32 cellular contexts compared by ENCODE assay signal in genomic region chr11:94304559-94304958, GRCh38. TPM values are rescaled to one million over a fixed set of nuclear protein-coding genes. Genes with fewer than 3 reads are reported as not detected.
DNase-seq lines count a peak whose midpoint lies in the region; ATAC-seq, FAIRE-seq and TF ChIP-seq lines count a peak whose summit lies in the region.
"Had no signal": no experiment of that assay in that cellular context is flagged by ENCODE, and none has a peak within 500 bp of the region (broad histone marks: within the 10 kb centered on the region; RNA-seq: fewer than 3 reads in every experiment).

IZUMO1R (plus strand) TSS chr11:94304580; CDS start chr11:94305637, 1,057 bp downstream.

- H4K5ac ChIP-seq in H9 (ENCODE audit: insufficient read length, low read depth, low read length) (no peak within 1 kb of the TSS), H1 (ENCODE audit: insufficient read length, low read depth, low read length) (no peak within 1 kb of the TSS)

- H2BK12ac ChIP-seq in H9 (ENCODE audit: insufficient read length, low read depth, low read length) (no peak within 1 kb of the TSS), H1 (ENCODE audit: low read depth, low read length) (0 out of 2 replicates have a peak within 1 kb of the TSS, but pooled peaks have one; percentile 62)

- TF ChIP-seq CTCF in H9 (conservative IDR thresholded peaks at IDR 0.05): no peak
- no peak for TF ChIP-seq CTCF in Loucy (conservative IDR thresholded peaks at IDR 0.05; ENCODE audit: low read length)
- TF ChIP-seq CTCF in H1 (IDR thresholded peaks at IDR 0.05; ENCODE audit: control extremely low read depth in 1 of 3, insufficient read depth in 1 of 3, low read depth in 1 of 3, low read length in 3 of 3): no peak
- no peak for TF ChIP-seq CTCF in ovary (IDR thresholded peaks at IDR 0.05)

- POLR2A ChIA-PET in H1 (lab: Charles Lee; ENCODE audit: partially characterized antibody): interaction anchor here (0.6 kb wide), 1 partner anchor 11 kb away, joined by 3 read pairs; no protein-coding TSS in a partner anchor
- POLR2A ChIA-PET in naive thymus-derived CD4-positive, alpha-beta T cell (lab: Charles Lee): no interaction called here

- H2BK5ac ChIP-seq in H9 (ENCODE audit: insufficient read length, low read length) (no peak within 1 kb of the TSS), H1 (ENCODE audit: low read depth, low read length) (peak within 1 kb of the TSS; percentile 18; the same call in 1 of the 2 replicates)

- H3K27me3 Mint-ChIP-seq in H9 (ENCODE audit: low read depth): no peaks in the 10 kb centered on the region; the same call in 1 of the 2 replicates
- peaks cover 9 to 24% (median 14%) of the 10 kb centered on the region in 5 donors for H3K27me3 Mint-ChIP-seq in naive thymus-derived CD4-positive, alpha-beta T cell

- H3K23me2 ChIP-seq in H9 (ENCODE audit: insufficient read length, low read depth, low read length, poor library complexity, severe bottlenecking): no peaks in the 10 kb centered on the region
- no peaks in the 10 kb centered on the region for H3K23me2 ChIP-seq in H1 (ENCODE audit: low read depth, low read length)

- H3K9me3 ChIP-seq in H9 (ENCODE audit: control insufficient read depth, low read depth, low read length) (no peaks in the 10 kb centered on the region), Loucy (ENCODE audit: insufficient read depth, low read depth, low read length) (no peaks in the 10 kb centered on the region), H1 (ENCODE audit: insufficient read depth in 2 of 2, low read depth in 1 of 2, low read length in 1 of 2) (no peaks in the 10 kb centered on the region), ovary (no peaks in the 10 kb centered on the region)
- H3K9me3 ChIP-seq in naive thymus-derived CD4-positive, alpha-beta T cell (ENCODE audit: control insufficient read depth in 2 of 3, low read length in 3 of 3): no peaks in the 10 kb centered on the region
- H3K9me3 ChIP-seq: Caco-2, SJSA1, vagina had no signal

- H3K9me2 ChIP-seq in Loucy (replicated peaks; ENCODE audit: low read depth, low read length): no peaks in the 10 kb centered on the region

- FAIRE-seq in H1 (lab: Jason Lieb, UNC): no peak
- no peak for FAIRE-seq in GM12891 (lab: Jason Lieb, UNC)
- FAIRE-seq: astrocyte, RCC 7860 had no signal

- no peak for ATAC-seq in naive thymus-derived CD4-positive, alpha-beta T cell
- ATAC-seq: activated CD8-positive, alpha-beta T cell treated with anti-CD3 and anti-CD28 coated beads, Interleukin-2, amount 10 ng/mL, durations not matched to agents 7 days and 5 days; stimulated activated memory B cell treated with anti-CD40 and anti-IgM and Interleukin-4, amounts not matched to agents 10 μg/mL and 1 μg/mL and 100 μg/mL, for 72 hours had no signal

- H3K79me2 ChIP-seq in H9 (ENCODE audit: insufficient read depth, low read length): no peaks in the 10 kb centered on the region
- no peaks in the 10 kb centered on the region for H3K79me2 ChIP-seq in Loucy (ENCODE audit: insufficient read depth, low read length)
- H3K79me2 ChIP-seq in H1 (ENCODE audit: control insufficient read depth in 1 of 2, insufficient read depth in 2 of 2, low read length in 2 of 2): no peaks in the 10 kb centered on the region
- H3K79me2 ChIP-seq: hepatocyte had no signal

- H3K4me3 ChIP-seq in Loucy (ENCODE audit: low read length, poor library complexity, severe bottlenecking): no peak within 1 kb of the TSS
- H3K4me3 ChIP-seq in H1 (ENCODE audit: extremely low read depth in 1 of 4, insufficient read depth in 2 of 4, low read depth in 3 of 4, low read length in 4 of 4): no peak within 1 kb of the TSS
- H3K4me3 ChIP-seq in ovary: no peak within 1 kb of the TSS
- no peak within 1 kb of the TSS for H3K4me3 ChIP-seq in naive thymus-derived CD4-positive, alpha-beta T cell (ENCODE audit: low read length)
- H3K4me3 ChIP-seq: hepatocyte, SJSA1, vagina had no signal

- no peaks in the 10 kb centered on the region for H3K9me3 Mint-ChIP-seq in H9
- H3K9me3 Mint-ChIP-seq in naive thymus-derived CD4-positive, alpha-beta T cell: peaks cover 0 to 3% (median 0%) of the 10 kb centered on the region in 11 donors
- H3K9me3 Mint-ChIP-seq: activated naive CD4-positive, alpha-beta T cell treated with anti-CD3 and anti-CD28 coated beads, Interleukin-2, amount 50 U/mL, for 24 hours; activated T-helper 2 cell treated with anti-CD3 and anti-CD28 coated beads, Interferon-gamma antibody, Interleukin-2, Interleukin-4, amounts not matched to agents 10 μg/mL and 5 μg/mL and 100 μg/mL, durations not matched to agents 14 hours and 24 hours and 36 hours; dendritic cell treated with granulocyte-macrophage colony-stimulating factor and Interleukin-4, amounts not matched to agents 40 ng/mL and 50 ng/mL, for 4 days; endodermal cell; stimulated activated memory B cell treated with anti-CD40 and anti-IgM and Interleukin-4, amounts not matched to agents 10 μg/mL and 1 μg/mL and 100 μg/mL, for 72 hours; T-helper 1 cell treated with Interleukin-12 subunit alpha and Interleukin-12 subunit beta and Interleukin-4 antibody, amounts not matched to agents 30 μg/mL and 1 μg/mL, for 36 hours had no signal

- H2BK15ac ChIP-seq in H9 (ENCODE audit: low read depth, low read length) (no peak within 1 kb of the TSS), H1 (ENCODE audit: low read length) (peak within 1 kb of the TSS; percentile 54; the same call in 1 of the 2 replicates)

- no peak within 1 kb of the TSS for H3T11ph ChIP-seq in H9 (ENCODE audit: low read length)

- H3K4me2 ChIP-seq in H9 (ENCODE audit: insufficient read depth, insufficient read length, low read length) (no peak within 1 kb of the TSS), Loucy (ENCODE audit: low read depth, low read length, poor library complexity, severe bottlenecking) (no peak within 1 kb of the TSS), H1 (ENCODE audit: insufficient read depth in 1 of 2, low read depth in 2 of 2, low read length in 2 of 2) (no peak within 1 kb of the TSS)
- H3K4me2 ChIP-seq: hepatocyte had no signal

- H2BK20ac ChIP-seq in H9 (ENCODE audit: low read depth, low read length, poor library complexity, severe bottlenecking) (no peak within 1 kb of the TSS), H1 (ENCODE audit: low read length) (no peak within 1 kb of the TSS)

- no peak within 1 kb of the TSS for H2BK120ac ChIP-seq in H9 (ENCODE audit: low read depth, low read length, poor library complexity, severe bottlenecking)
- H2BK120ac ChIP-seq in H1 (replicated peaks; ENCODE audit: low read depth, low read length): no peak within 1 kb of the TSS

- no peaks in the 10 kb centered on the region for H3F3A ChIP-seq in Loucy (ENCODE audit: low read depth)

- CTCF ChIA-PET in H1 (lab: Charles Lee; ENCODE audit: partially characterized antibody): interaction anchor here (1.0 to 1.6 kb wide), 3 partner anchors 28 to 121 kb away, joined by 3 read pairs; no protein-coding TSS in a partner anchor
- CTCF ChIA-PET in naive thymus-derived CD4-positive, alpha-beta T cell (lab: Charles Lee): no interaction called here

- H3K4me1 ChIP-seq in H9 (ENCODE audit: insufficient read depth, low read length) (peaks cover 2% of the 10 kb centered on the region; the same call in 1 of the 2 replicates), Loucy (ENCODE audit: insufficient read depth, low read length, poor library complexity, severe bottlenecking) (no peaks in the 10 kb centered on the region), H1 (replicated peaks in 1 of 4; ENCODE audit: control insufficient read depth in 3 of 4, insufficient read depth in 4 of 4, low read length in 3 of 4) (peaks cover 0 to 6% (median 5%) of the 10 kb centered on the region in 4 experiments; a peak in 3 of 7 replicates), ovary (ENCODE audit: insufficient read depth) (peaks cover 4% of the 10 kb centered on the region)
- H3K4me1 ChIP-seq in naive thymus-derived CD4-positive, alpha-beta T cell (ENCODE audit: control insufficient read depth in 2 of 2, insufficient read depth in 2 of 2, low read length in 2 of 2): no peaks in the 10 kb centered on the region
- H3K4me1 ChIP-seq: SJSA1 had no signal

- H3K79me1 ChIP-seq in H9 (ENCODE audit: insufficient read depth, low read depth, low read length, poor library complexity, severe bottlenecking) (no peaks in the 10 kb centered on the region), H1 (ENCODE audit: low read depth, low read length) (no peaks in the 10 kb centered on the region)

- no peak within 1 kb of the TSS; the same call in 1 of the 2 replicates for H3K14ac ChIP-seq in H9 (ENCODE audit: insufficient read depth, low read length)
- no peak within 1 kb of the TSS for H3K14ac ChIP-seq in H1 (ENCODE audit: insufficient read length)

- H4K20me1 ChIP-seq in H9 (ENCODE audit: control insufficient read depth, insufficient read depth, insufficient read length): no peaks in the 10 kb centered on the region
- no peaks in the 10 kb centered on the region for H4K20me1 ChIP-seq in Loucy (ENCODE audit: insufficient read depth, low read length, poor library complexity, severe bottlenecking)
- H4K20me1 ChIP-seq in H1 (replicated peaks in 1 of 2; ENCODE audit: control insufficient read depth in 1 of 2, insufficient read depth in 2 of 2, low read length in 2 of 2): no peaks in the 10 kb centered on the region

- intact Hi-C loops in ovary (cut with DNase I): no loop called here
- intact Hi-C loops in naive thymus-derived CD4-positive, alpha-beta T cell (cut with micrococcal nuclease): no loop called here

- WGBS in H9 (ENCODE audit: extremely low coverage, insufficient read length, low lambda C conversion rate): no CpG with 5 or more reads among the region's 7 CpGs
- WGBS in H1 (ENCODE audit: extremely low coverage in 1 of 2, insufficient coverage in 1 of 2, insufficient read length in 1 of 2, insufficient replicate concordance in 2 of 2, low coverage in 1 of 2, low lambda C conversion rate in 2 of 2, missing lambda C conversion rate in 1 of 2), 2 experiments: 83% methylated on average over 7 of the region's 7 CpGs; no CpG with 5 or more reads in 1 of the 2 experiments
- 3 to 7% (median 4%) methylated on average over 7 of the region's 7 CpGs for WGBS in ovary, 3 donors

- no peak within 1 kb of the TSS for H3K18ac ChIP-seq in H9 (ENCODE audit: insufficient read length, low read depth, low read length)
- H3K18ac ChIP-seq in H1 (ENCODE audit: extremely low read depth, low read length): 0 out of 2 replicates have a peak within 1 kb of the TSS, but pooled peaks have one; percentile 14

- no peak for TF ChIP-seq RAD21 in H1 (IDR thresholded peaks at IDR 0.05 in 1 of 2, conservative IDR thresholded peaks at IDR 0.05 in 1 of 2; ENCODE audit: low read depth in 2 of 2, low read length in 2 of 2)

- H2AK5ac ChIP-seq in H9 (ENCODE audit: insufficient read length, low read length) (no peak within 1 kb of the TSS), H1 (ENCODE audit: low read depth, low read length) (no peak within 1 kb of the TSS)

- H2AFZ ChIP-seq in H9 (ENCODE audit: low read length) (no peak within 1 kb of the TSS), Loucy (ENCODE audit: low read length) (0 out of 2 replicates have a peak within 1 kb of the TSS, but pooled peaks have one; percentile 30), H1 (ENCODE audit: low read length) (peak within 1 kb of the TSS; percentile 40; the same call in 1 of the 2 replicates)
- H2AFZ ChIP-seq: hepatocyte had no signal

- DNase-seq in H9 (no peak), H1 (ENCODE audit: low read depth in 1 of 2, low spot score in 2 of 2) (no peak), ovary (no peak), GM12891 (ENCODE audit: insufficient read length, low spot score) (no peak), D341Med (ENCODE audit: low spot score) (no peak)
- DNase-seq in naive thymus-derived CD4-positive, alpha-beta T cell: no peak
- DNase-seq in stimulated activated CD4-positive, alpha-beta T cell treated with anti-CD3 and anti-CD28 coated beads, Interleukin-4, amount 100 ng/mL, for 1 hour: no peak
- DNase-seq: activated CD8-positive, alpha-beta T cell treated with anti-CD3 and anti-CD28 coated beads, Interleukin-2, amount 10 ng/mL, durations not matched to agents 7 days and 5 days; Caco-2; central memory CD4-positive, alpha-beta T cell; endodermal cell; foreskin melanocyte; naive B cell; NCI-H146; NCI-H2171 treated with DMSO at 0.1 percent for 48 hours; NCI-H524 treated with DMSO at 0.1 percent for 48 hours; stimulated activated CD4-positive, alpha-beta T cell treated with anti-CD3 and anti-CD28 coated beads, Interleukin-4, amount 100 ng/mL, for 4 hours had no signal

- TF ChIP-seq EP300 in H1 (IDR thresholded peaks at IDR 0.05; ENCODE audit: borderline replicate concordance in 1 of 2, low read depth in 2 of 2, low read length in 2 of 2) (no peak), ovary (IDR thresholded peaks at IDR 0.05) (no peak)

- no peaks in the 10 kb centered on the region for H3K27me3 ChIP-seq in H9 (ENCODE audit: insufficient read depth, low read length)
- H3K27me3 ChIP-seq in Loucy (ENCODE audit: insufficient read depth, low read length, poor library complexity, severe bottlenecking): no peaks in the 10 kb centered on the region
- H3K27me3 ChIP-seq in H1 (replicated peaks in 1 of 4; ENCODE audit: control insufficient read depth in 3 of 4, extremely low read depth in 1 of 4, insufficient read depth in 3 of 4, low read length in 3 of 4): no peaks in the 10 kb centered on the region
- no peaks in the 10 kb centered on the region for H3K27me3 ChIP-seq in ovary
- no peaks in the 10 kb centered on the region for H3K27me3 ChIP-seq in naive thymus-derived CD4-positive, alpha-beta T cell (ENCODE audit: control insufficient read depth in 2 of 2, insufficient read depth in 2 of 2, low read length in 2 of 2)
- H3K27me3 ChIP-seq: SJSA1, vagina had no signal

- H3K23ac ChIP-seq in H9 (ENCODE audit: insufficient read length, low read depth, low read length) (no peak within 1 kb of the TSS), H1 (ENCODE audit: insufficient read length) (no peak within 1 kb of the TSS)

- H3K56ac ChIP-seq in H9 (ENCODE audit: insufficient read length, low read depth, low read length): no peak within 1 kb of the TSS
- no peak within 1 kb of the TSS for H3K56ac ChIP-seq in H1 (replicated peaks; ENCODE audit: insufficient read length, low read depth, low read length)

- H3K9ac ChIP-seq in H9 (ENCODE audit: extremely low read depth, insufficient read length, low read length) (no peak within 1 kb of the TSS), Loucy (ENCODE audit: low read depth, low read length, poor library complexity, severe bottlenecking) (no peak within 1 kb of the TSS), H1 (replicated peaks in 1 of 4; ENCODE audit: extremely low read depth in 1 of 4, low read depth in 3 of 4, low read length in 3 of 4) (no peak within 1 kb of the TSS)

- H4K91ac ChIP-seq in H9 (ENCODE audit: insufficient read length, low read depth, low read length): no peak within 1 kb of the TSS
- no peak within 1 kb of the TSS for H4K91ac ChIP-seq in H1 (replicated peaks; ENCODE audit: insufficient read length, low read length)

- no peaks in the 10 kb centered on the region for H3K36me3 ChIP-seq in Loucy (ENCODE audit: insufficient read depth, low read length)
- H3K36me3 ChIP-seq in H1 (ENCODE audit: control insufficient read depth in 2 of 4, insufficient read depth in 4 of 4, low read length in 3 of 4): no peaks in the 10 kb centered on the region
- no peaks in the 10 kb centered on the region for H3K36me3 ChIP-seq in ovary
- H3K36me3 ChIP-seq in naive thymus-derived CD4-positive, alpha-beta T cell (ENCODE audit: control insufficient read depth in 2 of 3, insufficient read depth in 3 of 3, low read length in 3 of 3): no peaks in the 10 kb centered on the region
- H3K36me3 ChIP-seq: SJSA1, vagina had no signal

- H3K36me3 Mint-ChIP-seq in H9 (ENCODE audit: insufficient read depth in 1 of 3, low read depth in 3 of 3): no peaks in the 10 kb centered on the region
- H3K36me3 Mint-ChIP-seq in naive thymus-derived CD4-positive, alpha-beta T cell: no peaks in the 10 kb centered on the region
- H3K36me3 Mint-ChIP-seq: activated naive CD4-positive, alpha-beta T cell treated with anti-CD3 and anti-CD28 coated beads, Interleukin-2, amount 50 U/mL, for 24 hours; naive B cell; stimulated activated memory B cell treated with anti-CD40 and anti-IgM and Interleukin-4, amounts not matched to agents 10 μg/mL and 1 μg/mL and 100 μg/mL, for 72 hours had no signal

- peaks cover 18 to 22% of the 10 kb centered on the region in 2 experiments for H3K4me1 Mint-ChIP-seq in H9
- H3K4me1 Mint-ChIP-seq in naive thymus-derived CD4-positive, alpha-beta T cell: no peaks in the 10 kb centered on the region
- H3K4me1 Mint-ChIP-seq: activated naive CD4-positive, alpha-beta T cell treated with anti-CD3 and anti-CD28 coated beads, Interleukin-2, amount 50 U/mL, for 24 hours; naive B cell; stimulated activated memory B cell treated with anti-CD40 and anti-IgM and Interleukin-4, amounts not matched to agents 10 μg/mL and 1 μg/mL and 100 μg/mL, for 72 hours had no signal

- no peak within 1 kb of the TSS for H3K4me3 Mint-ChIP-seq in H9
- H3K4me3 Mint-ChIP-seq in naive thymus-derived CD4-positive, alpha-beta T cell: no peak within 1 kb of the TSS
- H3K4me3 Mint-ChIP-seq: activated CD8-positive, alpha-beta T cell treated with anti-CD3 and anti-CD28 coated beads, Interleukin-2, amount 10 ng/mL, durations not matched to agents 7 days and 5 days; activated naive CD4-positive, alpha-beta T cell treated with anti-CD3 and anti-CD28 coated beads, Interleukin-2, amount 50 U/mL, for 24 hours; dendritic cell treated with granulocyte-macrophage colony-stimulating factor and Interleukin-4, amounts not matched to agents 40 ng/mL and 50 ng/mL, for 4 days; endodermal cell; stimulated activated memory B cell treated with anti-CD40 and anti-IgM and Interleukin-4, amounts not matched to agents 10 μg/mL and 1 μg/mL and 100 μg/mL, for 72 hours; T-helper 1 cell treated with Interleukin-12 subunit alpha and Interleukin-12 subunit beta and Interleukin-4 antibody, amounts not matched to agents 30 μg/mL and 1 μg/mL, for 36 hours had no signal

- H3K4ac ChIP-seq in H9 (ENCODE audit: low read depth, low read length) (no peak within 1 kb of the TSS), H1 (replicated peaks; ENCODE audit: insufficient read length, low read depth, low read length) (no peak within 1 kb of the TSS)

- H3K27ac ChIP-seq in H9 (ENCODE audit: insufficient read length, low read depth, low read length) (no peak within 1 kb of the TSS), H1 (ENCODE audit: low read depth, low read length) (no peak within 1 kb of the TSS), ovary (peak within 1 kb of the TSS; percentile 16 to 26)
- H3K27ac ChIP-seq in naive thymus-derived CD4-positive, alpha-beta T cell (ENCODE audit: low read depth, low read length): no peak within 1 kb of the TSS
- H3K27ac ChIP-seq: hepatocyte, SJSA1, vagina had no signal

- H4K8ac ChIP-seq in H9 (replicated peaks; ENCODE audit: insufficient read length, low read depth, low read length) (no peak within 1 kb of the TSS), H1 (ENCODE audit: extremely low read depth, insufficient read depth, low read length) (no peak within 1 kb of the TSS)

- TF ChIP-seq POLR2A in H1 (IDR thresholded peaks at IDR 0.05; ENCODE audit: control extremely low read depth in 1 of 2, low read depth in 2 of 2, low read length in 2 of 2) (no peak), ovary (IDR thresholded peaks at IDR 0.05) (no peak), GM12891 (IDR thresholded peaks at IDR 0.05; ENCODE audit: low read depth, low read length) (no peak)

- H3K27ac Mint-ChIP-seq in H9: peak within 1 kb of the TSS in 2 of 3 experiments; percentile 29 to 46; a peak in 1 of 7 replicates
- H3K27ac Mint-ChIP-seq in naive thymus-derived CD4-positive, alpha-beta T cell: no peak within 1 kb of the TSS
- H3K27ac Mint-ChIP-seq: activated CD8-positive, alpha-beta T cell treated with anti-CD3 and anti-CD28 coated beads, Interleukin-2, amount 10 ng/mL, durations not matched to agents 7 days and 5 days; activated naive CD4-positive, alpha-beta T cell treated with anti-CD3 and anti-CD28 coated beads, Interleukin-2, amount 50 U/mL, for 24 hours; activated T-helper 2 cell treated with anti-CD3 and anti-CD28 coated beads, Interferon-gamma antibody, Interleukin-2, Interleukin-4, amounts not matched to agents 10 μg/mL and 5 μg/mL and 100 μg/mL, durations not matched to agents 14 hours and 24 hours and 36 hours; dendritic cell treated with granulocyte-macrophage colony-stimulating factor and Interleukin-4, amounts not matched to agents 40 ng/mL and 50 ng/mL, for 4 days; endodermal cell; naive B cell; stimulated activated memory B cell treated with anti-CD40 and anti-IgM and Interleukin-4, amounts not matched to agents 10 μg/mL and 1 μg/mL and 100 μg/mL, for 72 hours; T-helper 1 cell treated with Interleukin-12 subunit alpha and Interleukin-12 subunit beta and Interleukin-4 antibody, amounts not matched to agents 30 μg/mL and 1 μg/mL, for 36 hours had no signal

RNA-seq across cellular contexts. Expression of gene IZUMO1R, which starts in this region (rescaled TPM):
- total RNA-seq in H9 (2021) (not detected in 2 replicates), ovary (under 1 TPM in 1 of 7 donors, not detected in 6; 0.52 TPM)
- total RNA-seq in H1 (2021; fragmentation: NEBNext Ultra II Directional; extraction: Animal tissue kit (Norgen Biotek cat#: 25700)): not detected in 2 replicates
- polyA plus RNA-seq in H1 (2011; rRNA removed) (not detected in 2 replicates), ovary (not detected)
- not detected for polyA plus RNA-seq in H1 (2011; cell fraction: cytosol; rRNA removed)
- 0.47 TPM for polyA plus RNA-seq in H1 (2011; cell fraction: nucleus; rRNA removed)
- polyA plus RNA-seq in H1 (2012, experiment 1 of 2): not detected in 4 replicates
- not detected for polyA plus RNA-seq in H1 (2012, experiment 2 of 2)
- not detected for polyA plus RNA-seq in H1 (2013, experiment 1 of 2)
- not detected for polyA plus RNA-seq in H1 (2013, experiment 2 of 2)
- polyA minus RNA-seq in H1 (2011; rRNA and poly(A)+ RNA removed): not detected in 2 replicates
- not detected for polyA minus RNA-seq in H1 (2011; cell fraction: cytosol; rRNA and poly(A)+ RNA removed)
- not detected for polyA minus RNA-seq in H1 (2011; cell fraction: nucleus; rRNA and poly(A)+ RNA removed)
- not detected for polyA plus RNA-seq in GM12891 (2012; ENCODE audit: low read depth, missing spikeins)
- total RNA-seq in naive thymus-derived CD4-positive, alpha-beta T cell: not detected
- polyA plus RNA-seq in naive thymus-derived CD4-positive, alpha-beta T cell: not detected
- total RNA-seq: activated CD8-positive, alpha-beta T cell treated with anti-CD3 and anti-CD28 coated beads, Interleukin-2, amount 10 ng/mL, durations not matched to agents 7 days and 5 days; activated T-helper 2 cell treated with anti-CD3 and anti-CD28 coated beads, Interferon-gamma antibody, Interleukin-2, Interleukin-4, amounts not matched to agents 10 μg/mL and 5 μg/mL and 100 μg/mL, durations not matched to agents 14 hours and 24 hours and 36 hours; astrocyte; Caco-2; Daoy; endodermal cell; esophagus mucosa; hepatocyte; mesenteric fat pad; omental fat pad; SJSA1; vagina had no signal
- polyA plus RNA-seq: hepatocyte had no signal

Comparison
In these comparisons a context has a peak if more than half of its experiments do, and no peak if none do; other contexts are left out.
1. H3K27ac ChIP-seq: peak in ovary (2 of 2); none in H9 (single experiment), H1 (single experiment) and naive thymus-derived CD4-positive, alpha-beta T cell (single experiment).
2. H3K27ac Mint-ChIP-seq: peak in H9 (2 of 3); none in naive thymus-derived CD4-positive, alpha-beta T cell (0 of 9).